In genomic region chr5:175745212-175745611, GRCh38 we compare ENCODE assay signal across 24 cellular contexts.
DNase-seq lines count a peak whose midpoint lies in the region; ATAC-seq and TF ChIP-seq lines count a peak whose summit lies in the region.
"Had no signal": no experiment of that assay in that cellular context is flagged by ENCODE, and none has a peak within 500 bp of the region (broad histone marks: within the 10 kb centered on the region; RNA-seq: fewer than 3 reads in every experiment).

No MANE protein-coding gene starts in this region.

- no peaks in the 10 kb centered on the region for H3K4me1 ChIP-seq in HEK293 (ENCODE audit: control insufficient read depth, insufficient read depth, low read length)
- H3K4me1 ChIP-seq: Caco-2 had no signal

- no peaks in the 10 kb centered on the region for H3K36me3 Mint-ChIP-seq in activated naive CD8-positive, alpha-beta T cell treated with anti-CD3 and anti-CD28 coated beads, Interleukin-2, amount 50 U/mL, for 24 hours (ENCODE audit: low read depth)
- no peaks in the 10 kb centered on the region for H3K36me3 Mint-ChIP-seq in activated naive CD8-positive, alpha-beta T cell treated with anti-CD3 and anti-CD28 coated beads for 36 hours
- H3K36me3 Mint-ChIP-seq: CD4-positive, alpha-beta memory T cell had no signal

- no peak overlapping the region for H3K27ac ChIP-seq in HEK293 (ENCODE audit: extremely low read depth, low read depth, low read length)
- H3K27ac ChIP-seq: RWPE1 had no signal

- no peaks in the 10 kb centered on the region for H3K9me3 ChIP-seq in HEK293 (ENCODE audit: control insufficient read depth, insufficient read depth, low read depth, low read length)
- H3K9me3 ChIP-seq: Caco-2 had no signal

- H3K4me1 Mint-ChIP-seq in activated naive CD8-positive, alpha-beta T cell treated with anti-CD3 and anti-CD28 coated beads, Interleukin-2, amount 50 U/mL, for 24 hours: no peaks in the 10 kb centered on the region
- H3K4me1 Mint-ChIP-seq in activated naive CD8-positive, alpha-beta T cell treated with anti-CD3 and anti-CD28 coated beads for 36 hours: peaks cover 3% of the 10 kb centered on the region
- H3K4me1 Mint-ChIP-seq: CD4-positive, alpha-beta memory T cell had no signal

- no peak overlapping the region for H3K27ac Mint-ChIP-seq in activated naive CD8-positive, alpha-beta T cell treated with anti-CD3 and anti-CD28 coated beads, Interleukin-2, amount 50 U/mL, for 24 hours
- H3K27ac Mint-ChIP-seq in activated naive CD8-positive, alpha-beta T cell treated with anti-CD3 and anti-CD28 coated beads for 36 hours: no peak overlapping the region
- H3K27ac Mint-ChIP-seq: CD4-positive, alpha-beta memory T cell had no signal

- DNase-seq in activated naive CD8-positive, alpha-beta T cell treated with anti-CD3 and anti-CD28 coated beads, Interleukin-2, amount 50 U/mL, for 24 hours: no peak
- DNase-seq in activated naive CD8-positive, alpha-beta T cell treated with anti-CD3 and anti-CD28 coated beads for 36 hours: no peak
- DNase-seq in SK-MEL-5 (ENCODE audit: low read depth, low spot score) (peak; percentile 71), left lobe of liver (ENCODE audit: low spot score) (peak; percentile 7), COR-L47 (lab: John Stamatoyannopoulos, UW) (no peak), G401 (ENCODE audit: low spot score) (no peak)
- DNase-seq: C1 segment of cervical spinal cord; Caco-2; CD4-positive, alpha-beta memory T cell; DMS 273 treated with DMSO at 0.1 percent for 48 hours; DND-41; Kasumi-1; NCI-H1105; NCI-H1436 treated with DMSO at 0.1 percent for 48 hours; NCI-H1930; NCI-H446; NCI-H524 treated with DMSO at 0.1 percent for 48 hours; NCI-H774; SHP77 had no signal

- CTCF ChIA-PET in HEK293 (lab: Yijun Ruan, JAX): interaction anchor here (2.5 kb wide), 1 partner anchor 15 kb away, joined by 11 read pairs; no protein-coding TSS in a partner anchor

- H3K9me3 Mint-ChIP-seq in activated naive CD8-positive, alpha-beta T cell treated with anti-CD3 and anti-CD28 coated beads, Interleukin-2, amount 50 U/mL, for 24 hours: no peaks in the 10 kb centered on the region
- no peaks in the 10 kb centered on the region for H3K9me3 Mint-ChIP-seq in activated naive CD8-positive, alpha-beta T cell treated with anti-CD3 and anti-CD28 coated beads for 36 hours
- H3K9me3 Mint-ChIP-seq: CD4-positive, alpha-beta memory T cell had no signal

- peaks cover 35% of the 10 kb centered on the region for H3K27me3 Mint-ChIP-seq in activated naive CD8-positive, alpha-beta T cell treated with anti-CD3 and anti-CD28 coated beads, Interleukin-2, amount 50 U/mL, for 24 hours
- peaks cover 43% of the 10 kb centered on the region for H3K27me3 Mint-ChIP-seq in activated naive CD8-positive, alpha-beta T cell treated with anti-CD3 and anti-CD28 coated beads for 36 hours

- H3K36me3 ChIP-seq in HEK293 (ENCODE audit: control insufficient read depth in 2 of 2, insufficient read depth in 1 of 2, low read length in 2 of 2): no peaks in the 10 kb centered on the region

- POLR2A ChIA-PET in HEK293 (lab: Yijun Ruan, JAX): no interaction called here

- no peak overlapping the region for H3K4me3 Mint-ChIP-seq in activated naive CD8-positive, alpha-beta T cell treated with anti-CD3 and anti-CD28 coated beads, Interleukin-2, amount 50 U/mL, for 24 hours
- no peak overlapping the region for H3K4me3 Mint-ChIP-seq in activated naive CD8-positive, alpha-beta T cell treated with anti-CD3 and anti-CD28 coated beads for 36 hours
- H3K4me3 Mint-ChIP-seq: CD4-positive, alpha-beta memory T cell had no signal

- no peak for TF ChIP-seq CTCF in HEK293 (tag by site-specific recombination; IDR thresholded peaks at IDR 0.05)

- no peak overlapping the region for H3K4me3 ChIP-seq in HEK293 (ENCODE audit: low read depth, low read length)
- H3K4me3 ChIP-seq: K562 had no signal

- ATAC-seq in activated naive CD8-positive, alpha-beta T cell treated with anti-CD3 and anti-CD28 coated beads, Interleukin-2, amount 50 U/mL, for 24 hours: peak; percentile 63
- ATAC-seq in left lobe of liver: no peak
- ATAC-seq: HCT116, K562, Panc1 had no signal

- in situ Hi-C loops in SK-MEL-5 (cut with HindIII; ENCODE audit: low pct_unique_long_range_greater_than_20kb, low sequenced_read_pairs): no loop called here
- in situ Hi-C loops in G401 (cut with HindIII; ENCODE audit: low sequenced_read_pairs): loop anchor here (25.0 kb wide), 1 partner anchor 117 kb away; the partner anchor contains the start of gene CPLX2

TF ChIP-seq in HEK293, 187 proteins besides CTCF, POLR2A, EP300 and RAD21:
- TF ChIP-seq ZNF692 (tag by site-specific recombination; IDR thresholded peaks at IDR 0.05) (no peak), ZNF747 (tag by site-specific recombination; IDR thresholded peaks at IDR 0.05) (no peak), ZBTB26 (tag by site-specific recombination; optimal IDR thresholded peaks at IDR 0.05) (no peak), ZNF354C (tag by site-specific recombination; IDR thresholded peaks at IDR 0.05; ENCODE audit: borderline replicate concordance, low read depth) (no peak), BCL6B (tag by site-specific recombination; IDR thresholded peaks at IDR 0.05) (peak; percentile 56; the same call in 1 of the 2 replicates)
TF ChIP-seq in HEK293: peak in this region for 1.

Comparison
In these comparisons a context has a peak if more than half of its experiments do, and no peak if none do; other contexts are left out.
1. DNase-seq: peak in SK-MEL-5 (single experiment) and left lobe of liver (single experiment); none in activated naive CD8-positive, alpha-beta T cell treated with anti-CD3 and anti-CD28 coated beads, Interleukin-2, amount 50 U/mL, for 24 hours (single experiment), activated naive CD8-positive, alpha-beta T cell treated with anti-CD3 and anti-CD28 coated beads for 36 hours (single experiment), COR-L47 (single experiment) and G401 (single experiment).